1 cellular context compared by ENCODE assay signal in genomic region chr10:35916791-35917190, GRCh38.
TF ChIP-seq lines count a peak whose summit lies in the region.

No MANE protein-coding gene starts in this region.

TF ChIP-seq in H1, 55 proteins besides CTCF, POLR2A, EP300 and RAD21 (continued from another document):
- TF ChIP-seq GTF2F1 (IDR thresholded peaks at IDR 0.05; ENCODE audit: borderline replicate concordance, low read depth, low read length) (no peak), RFX5 (IDR thresholded peaks at IDR 0.05; ENCODE audit: borderline replicate concordance, low read depth, low read length) (no peak), SRF (IDR thresholded peaks at IDR 0.05; ENCODE audit: low read depth, low read length) (no peak), BRCA1 (IDR thresholded peaks at IDR 0.05; ENCODE audit: low read depth, low read length) (no peak)
- TF ChIP-seq, protein P1, sequence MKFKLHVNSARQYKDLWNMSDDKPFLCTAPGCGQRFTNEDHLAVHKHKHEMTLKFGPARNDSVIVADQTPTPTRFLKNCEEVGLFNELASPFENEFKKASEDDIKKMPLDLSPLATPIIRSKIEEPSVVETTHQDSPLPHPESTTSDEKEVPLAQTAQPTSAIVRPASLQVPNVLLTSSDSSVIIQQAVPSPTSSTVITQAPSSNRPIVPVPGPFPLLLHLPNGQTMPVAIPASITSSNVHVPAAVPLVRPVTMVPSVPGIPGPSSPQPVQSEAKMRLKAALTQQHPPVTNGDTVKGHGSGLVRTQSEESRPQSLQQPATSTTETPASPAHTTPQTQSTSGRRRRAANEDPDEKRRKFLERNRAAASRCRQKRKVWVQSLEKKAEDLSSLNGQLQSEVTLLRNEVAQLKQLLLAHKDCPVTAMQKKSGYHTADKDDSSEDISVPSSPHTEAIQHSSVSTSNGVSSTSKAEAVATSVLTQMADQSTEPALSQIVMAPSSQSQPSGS (IDR thresholded peaks at IDR 0.05; ENCODE audit: low read length): no peak
